12 cellular contexts compared by ENCODE assay signal in genomic region chr12:55827806-55828205, GRCh38. TPM values are rescaled to one million over a fixed set of nuclear protein-coding genes. Genes with fewer than 3 reads are reported as not detected.
A peak's percentile ranks its signal among the peaks of the same experiment; 100 is the strongest.
DNase-seq lines count a peak whose midpoint lies in the region; ATAC-seq and TF ChIP-seq lines count a peak whose summit lies in the region.
"Had no signal": no experiment of that assay in that cellular context is flagged by ENCODE, and none has a peak within 500 bp of the region (broad histone marks: within the 10 kb centered on the region; RNA-seq: fewer than 3 reads in every experiment).

No MANE protein-coding gene starts in this region.

- H3K36me3 Mint-ChIP-seq in activated T-cell treated with anti-CD3 and anti-CD28 coated beads, Interleukin-2, amount 50 U/mL, for 24 hours (ENCODE audit: low read depth), result peaks cover 49% of the 10 kb centered on the region
- H3K36me3 Mint-ChIP-seq in T-helper 17 cell (ENCODE audit: low read depth), result peaks cover 5% of the 10 kb centered on the region
- H3K36me3 Mint-ChIP-seq in stimulated activated effector memory CD8-positive, alpha-beta T cell treated with anti-CD3 and anti-CD28 coated beads, Interleukin-12 subunit alpha, Interleukin-12 subunit beta, amount 100 ng/mL, for 72 hours, result peaks cover 7% of the 10 kb centered on the region

- H3K4me1 Mint-ChIP-seq in activated T-cell treated with anti-CD3 and anti-CD28 coated beads, Interleukin-2, amount 50 U/mL, for 24 hours (ENCODE audit: low read depth), result peaks cover 67% of the 10 kb centered on the region
- peaks cover 40% of the 10 kb centered on the region for H3K4me1 Mint-ChIP-seq in T-helper 17 cell
- H3K4me1 Mint-ChIP-seq in stimulated activated effector memory CD8-positive, alpha-beta T cell treated with anti-CD3 and anti-CD28 coated beads, Interleukin-12 subunit alpha, Interleukin-12 subunit beta, amount 100 ng/mL, for 72 hours, result peaks cover 61% of the 10 kb centered on the region

- no peak for TF ChIP-seq CTCF in fibroblast of villous mesenchyme (IDR thresholded peaks at IDR 0.05; ENCODE audit: insufficient read depth, low read depth, low read length)

- peak overlapping the region; percentile 87 for H3K27ac Mint-ChIP-seq in activated T-cell treated with anti-CD3 and anti-CD28 coated beads, Interleukin-2, amount 50 U/mL, for 24 hours
- peak overlapping the region; percentile 95 for H3K27ac Mint-ChIP-seq in T-helper 17 cell
- peak overlapping the region; percentile 97 for H3K27ac Mint-ChIP-seq in stimulated activated effector memory CD8-positive, alpha-beta T cell treated with anti-CD3 and anti-CD28 coated beads, Interleukin-12 subunit alpha, Interleukin-12 subunit beta, amount 100 ng/mL, for 72 hours

- DNase-seq in activated T-cell treated with anti-CD3 and anti-CD28 coated beads, Interleukin-2, amount 50 U/mL, for 24 hours, result no peak
- DNase-seq in activated T-cell treated with anti-CD3 and anti-CD28 coated beads for 4 hours (no peak), T-helper 17 cell (no peak), fibroblast of villous mesenchyme (ENCODE audit: low read depth) (no peak)
- DNase-seq in stimulated activated effector memory CD8-positive, alpha-beta T cell treated with anti-CD3 and anti-CD28 coated beads, Interleukin-12 subunit alpha, Interleukin-12 subunit beta, amount 100 ng/mL, for 72 hours (ENCODE audit: low spot score in 2 of 2), result no peak
- DNase-seq: esophagus squamous epithelium; lower lobe of right lung; NCI-H2081; stimulated activated CD4-positive, alpha-beta T cell treated with anti-CD3 and anti-CD28 coated beads, Interleukin-4, amount 100 ng/mL, for 24 hours had no signal

- H3K27me3 Mint-ChIP-seq in activated T-cell treated with anti-CD3 and anti-CD28 coated beads, Interleukin-2, amount 50 U/mL, for 24 hours, result no peaks in the 10 kb centered on the region
- no peaks in the 10 kb centered on the region for H3K27me3 Mint-ChIP-seq in T-helper 17 cell

- peak overlapping the region; percentile 97 for H3K4me3 Mint-ChIP-seq in activated T-cell treated with anti-CD3 and anti-CD28 coated beads, Interleukin-2, amount 50 U/mL, for 24 hours
- H3K4me3 Mint-ChIP-seq in T-helper 17 cell, result peak overlapping the region; percentile 98
- H3K4me3 Mint-ChIP-seq in stimulated activated effector memory CD8-positive, alpha-beta T cell treated with anti-CD3 and anti-CD28 coated beads, Interleukin-12 subunit alpha, Interleukin-12 subunit beta, amount 100 ng/mL, for 72 hours, result peak overlapping the region; percentile 99

- H3K9me3 ChIP-seq in T-helper 17 cell (ENCODE audit: control insufficient read depth, low read length, poor library complexity, severe bottlenecking), result no peaks in the 10 kb centered on the region
- H3K9me3 ChIP-seq: esophagus squamous epithelium, lower lobe of right lung had no signal

- H3K9me3 Mint-ChIP-seq in activated T-cell treated with anti-CD3 and anti-CD28 coated beads, Interleukin-2, amount 50 U/mL, for 24 hours, result no peaks in the 10 kb centered on the region
- H3K9me3 Mint-ChIP-seq in stimulated activated effector memory CD8-positive, alpha-beta T cell treated with anti-CD3 and anti-CD28 coated beads, Interleukin-12 subunit alpha, Interleukin-12 subunit beta, amount 100 ng/mL, for 72 hours, result no peaks in the 10 kb centered on the region

- H3K4me3 ChIP-seq in fibroblast of villous mesenchyme (ENCODE audit: low read depth, low read length), result peak overlapping the region; percentile 40

- ATAC-seq in T-helper 17 cell, result no peak
- ATAC-seq in stimulated activated effector memory CD8-positive, alpha-beta T cell treated with anti-CD3 and anti-CD28 coated beads, Interleukin-12 subunit alpha, Interleukin-12 subunit beta, amount 100 ng/mL, for 72 hours, result no peak
- ATAC-seq in GM19328 (IDR thresholded peaks at IDR 0.05; ENCODE audit: unreplicated experiment), result no peak
- no peak for ATAC-seq in HG03039 (IDR thresholded peaks at IDR 0.05; ENCODE audit: unreplicated experiment)
- no peak for ATAC-seq in HG02678 (IDR thresholded peaks at IDR 0.05; ENCODE audit: unreplicated experiment)
- ATAC-seq: lower lobe of right lung had no signal

RNA-seq across cellular contexts. Expression of gene DNAJC14, which starts 1.6 kb away (rescaled TPM):
- total RNA-seq in T-helper 17 cell, result 10 to 100 TPM; 15.2 to 20.5 TPM
- total RNA-seq in fibroblast of villous mesenchyme, result 31.2 and 48.4 TPM in 2 replicates

RNA-seq across cellular contexts. Expression of gene ORMDL2, which starts 10.0 kb away (rescaled TPM):
- total RNA-seq in T-helper 17 cell (10 to 100 TPM; 16.3 to 20.5 TPM), fibroblast of villous mesenchyme (18.0 and 21.6 TPM in 2 replicates)

RNA-seq across cellular contexts. Expression of gene SARNP, which starts 10.3 kb away (rescaled TPM):
- 10 to 100 TPM; 37.3 to 38.5 TPM for total RNA-seq in T-helper 17 cell
- total RNA-seq in fibroblast of villous mesenchyme, result 86.7 and 94.6 TPM in 2 replicates

RNA-seq across cellular contexts. Expression of gene MMP19, which starts 14.9 kb away (rescaled TPM):
- total RNA-seq in T-helper 17 cell (not detected), fibroblast of villous mesenchyme (9.1 and 9.7 TPM in 2 replicates)
